In genomic region chr17:50908860-50909764, GRCh38 we compare ENCODE assay signal across 1 cellular context.
TF ChIP-seq lines count a peak whose summit lies in the region.

No MANE protein-coding gene starts in this region.

TF ChIP-seq in K562, 482 proteins besides CTCF, POLR2A, EP300 and RAD21 (continued from another document):
- TF ChIP-seq, protein P1, sequence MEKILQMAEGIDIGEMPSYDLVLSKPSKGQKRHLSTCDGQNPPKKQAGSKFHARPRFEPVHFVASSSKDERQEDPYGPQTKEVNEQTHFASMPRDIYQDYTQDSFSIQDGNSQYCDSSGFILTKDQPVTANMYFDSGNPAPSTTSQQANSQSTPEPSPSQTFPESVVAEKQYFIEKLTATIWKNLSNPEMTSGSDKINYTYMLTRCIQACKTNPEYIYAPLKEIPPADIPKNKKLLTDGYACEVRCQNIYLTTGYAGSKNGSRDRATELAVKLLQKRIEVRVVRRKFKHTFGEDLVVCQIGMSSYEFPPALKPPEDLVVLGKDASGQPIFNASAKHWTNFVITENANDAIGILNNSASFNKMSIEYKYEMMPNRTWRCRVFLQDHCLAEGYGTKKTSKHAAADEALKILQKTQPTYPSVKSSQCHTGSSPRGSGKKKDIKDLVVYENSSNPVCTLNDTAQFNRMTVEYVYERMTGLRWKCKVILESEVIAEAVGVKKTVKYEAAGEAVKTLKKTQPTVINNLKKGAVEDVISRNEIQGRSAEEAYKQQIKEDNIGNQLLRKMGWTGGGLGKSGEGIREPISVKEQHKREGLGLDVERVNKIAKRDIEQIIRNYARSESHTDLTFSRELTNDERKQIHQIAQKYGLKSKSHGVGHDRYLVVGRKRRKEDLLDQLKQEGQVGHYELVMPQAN (IDR thresholded peaks at IDR 0.05; ENCODE audit: borderline replicate concordance): no peak
- TF ChIP-seq ZNF584 (CRISPR knock-in tag; IDR thresholded peaks at IDR 0.05; ENCODE audit: low read depth): no peak
- no peak for TF ChIP-seq ETV6 (IDR thresholded peaks at IDR 0.05; ENCODE audit: borderline replicate concordance in 1 of 2, low read depth in 2 of 2, low read length in 1 of 2)
- TF ChIP-seq ETV6 (CRISPR knock-in tag; IDR thresholded peaks at IDR 0.05; ENCODE audit: borderline replicate concordance): no peak
- TF ChIP-seq DDX20 (tag; IDR thresholded peaks at IDR 0.05; ENCODE audit: low read depth): no peak
- no peak for TF ChIP-seq NFRKB (IDR thresholded peaks at IDR 0.05; ENCODE audit: low read depth)
- TF ChIP-seq, protein P2, sequence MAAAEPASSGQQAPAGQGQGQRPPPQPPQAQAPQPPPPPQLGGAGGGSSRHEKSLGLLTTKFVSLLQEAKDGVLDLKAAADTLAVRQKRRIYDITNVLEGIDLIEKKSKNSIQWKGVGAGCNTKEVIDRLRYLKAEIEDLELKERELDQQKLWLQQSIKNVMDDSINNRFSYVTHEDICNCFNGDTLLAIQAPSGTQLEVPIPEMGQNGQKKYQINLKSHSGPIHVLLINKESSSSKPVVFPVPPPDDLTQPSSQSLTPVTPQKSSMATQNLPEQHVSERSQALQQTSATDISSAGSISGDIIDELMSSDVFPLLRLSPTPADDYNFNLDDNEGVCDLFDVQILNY (CRISPR knock-in tag; IDR thresholded peaks at IDR 0.05): no peak
- no peak for TF ChIP-seq POLR2AphosphoS2 (IDR thresholded peaks at IDR 0.05; ENCODE audit: low read length)
- no peak for TF ChIP-seq ZNF75A (CRISPR knock-in tag; IDR thresholded peaks at IDR 0.05)
TF ChIP-seq in K562: peak in this region for 0.
